Comparison of ENCODE assay signal across 1 cellular context in the genomic region with DNA sequence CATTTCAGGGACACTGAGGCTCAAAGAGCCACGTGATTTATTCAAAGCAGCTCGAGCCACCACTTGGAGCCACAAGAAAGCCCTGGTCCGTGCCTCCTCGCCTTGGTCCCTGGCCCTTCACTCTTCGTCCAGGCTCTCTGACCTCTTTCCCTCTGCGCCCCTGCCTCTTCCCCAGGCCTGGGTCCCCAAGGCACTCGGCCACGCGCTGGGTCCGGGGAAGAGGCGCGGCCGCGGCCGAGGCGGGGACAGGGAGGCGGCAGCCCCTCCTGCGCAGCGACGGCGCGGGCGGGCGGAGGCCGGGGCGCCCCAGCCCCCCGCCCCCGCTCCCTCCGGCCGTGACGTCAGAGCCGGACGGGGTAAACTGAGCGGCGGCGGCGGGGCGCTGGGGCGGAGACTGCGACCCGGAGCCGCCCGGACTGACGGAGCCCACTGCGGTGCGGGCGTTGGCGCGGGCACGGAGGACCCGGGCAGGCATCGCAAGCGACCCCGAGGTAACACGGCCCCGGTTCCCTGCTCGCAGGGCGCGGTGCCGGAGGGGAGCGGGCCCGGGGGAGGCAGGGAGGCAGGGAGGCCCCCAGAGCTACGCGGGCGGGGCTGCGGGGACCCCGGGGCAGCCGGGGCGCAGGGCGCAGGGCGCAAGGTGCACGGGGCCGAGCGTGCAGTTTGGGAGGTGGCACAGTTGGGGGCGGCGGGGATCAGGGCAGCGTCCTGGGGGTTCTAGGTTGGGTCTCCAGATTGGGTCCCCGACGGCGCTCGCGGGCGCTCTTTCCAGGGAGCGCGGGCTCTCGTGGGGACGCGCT.
A peak's percentile ranks its signal among the peaks of the same experiment; 100 is the strongest.
TF ChIP-seq lines count a peak whose summit lies in the region.

Gene SLC18A2, plus strand, starts transcription at position 385 of the 800 bp plus-strand sequence. CDS start 580 bp downstream, outside the sequence.

TF ChIP-seq in WTC11, 78 proteins besides CTCF, POLR2A, EP300 and RAD21:
- TF ChIP-seq ZNF671 (CRISPR knock-in tag; IDR thresholded peaks at IDR 0.05) = no peak
- TF ChIP-seq TEAD4 (CRISPR knock-in tag; IDR thresholded peaks at IDR 0.05) = no peak
- no peak for TF ChIP-seq ATF2 (CRISPR knock-in tag; IDR thresholded peaks at IDR 0.05; ENCODE audit: borderline replicate concordance, low read depth)
- TF ChIP-seq, protein P1, sequence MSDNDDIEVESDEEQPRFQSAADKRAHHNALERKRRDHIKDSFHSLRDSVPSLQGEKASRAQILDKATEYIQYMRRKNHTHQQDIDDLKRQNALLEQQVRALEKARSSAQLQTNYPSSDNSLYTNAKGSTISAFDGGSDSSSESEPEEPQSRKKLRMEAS (CRISPR knock-in tag; IDR thresholded peaks at IDR 0.05) = peak; percentile 33; the same call in 1 of the 2 replicates
- no peak for TF ChIP-seq NR3C1 (CRISPR knock-in tag; conservative IDR thresholded peaks at IDR 0.05; ENCODE audit: low read depth)
- TF ChIP-seq FOXP1 (CRISPR knock-in tag; IDR thresholded peaks at IDR 0.05; ENCODE audit: borderline replicate concordance) = 0 out of 2 replicates have a peak, but pooled peaks have one; percentile 57
- TF ChIP-seq, protein P2, sequence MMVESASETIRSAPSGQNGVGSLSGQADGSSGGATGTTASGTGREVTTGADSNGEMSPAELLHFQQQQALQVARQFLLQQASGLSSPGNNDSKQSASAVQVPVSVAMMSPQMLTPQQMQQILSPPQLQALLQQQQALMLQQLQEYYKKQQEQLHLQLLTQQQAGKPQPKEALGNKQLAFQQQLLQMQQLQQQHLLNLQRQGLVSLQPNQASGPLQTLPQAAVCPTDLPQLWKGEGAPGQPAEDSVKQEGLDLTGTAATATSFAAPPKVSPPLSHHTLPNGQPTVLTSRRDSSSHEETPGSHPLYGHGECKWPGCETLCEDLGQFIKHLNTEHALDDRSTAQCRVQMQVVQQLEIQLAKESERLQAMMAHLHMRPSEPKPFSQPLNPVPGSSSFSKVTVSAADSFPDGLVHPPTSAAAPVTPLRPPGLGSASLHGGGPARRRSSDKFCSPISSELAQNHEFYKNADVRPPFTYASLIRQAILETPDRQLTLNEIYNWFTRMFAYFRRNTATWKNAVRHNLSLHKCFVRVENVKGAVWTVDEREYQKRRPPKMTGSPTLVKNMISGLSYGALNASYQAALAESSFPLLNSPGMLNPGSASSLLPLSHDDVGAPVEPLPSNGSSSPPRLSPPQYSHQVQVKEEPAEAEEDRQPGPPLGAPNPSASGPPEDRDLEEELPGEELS (CRISPR knock-in tag; IDR thresholded peaks at IDR 0.05) = 0 out of 2 replicates have a peak, but pooled peaks have one; percentile 32
- no peak; the same call in 1 of the 2 replicates for TF ChIP-seq E2F5 (CRISPR knock-in tag; IDR thresholded peaks at IDR 0.05)
- 0 out of 2 replicates have a peak, but pooled peaks have one; percentile 33 for TF ChIP-seq ZNF317 (CRISPR knock-in tag; IDR thresholded peaks at IDR 0.05; ENCODE audit: borderline replicate concordance, low read depth)
- TF ChIP-seq, protein P3, sequence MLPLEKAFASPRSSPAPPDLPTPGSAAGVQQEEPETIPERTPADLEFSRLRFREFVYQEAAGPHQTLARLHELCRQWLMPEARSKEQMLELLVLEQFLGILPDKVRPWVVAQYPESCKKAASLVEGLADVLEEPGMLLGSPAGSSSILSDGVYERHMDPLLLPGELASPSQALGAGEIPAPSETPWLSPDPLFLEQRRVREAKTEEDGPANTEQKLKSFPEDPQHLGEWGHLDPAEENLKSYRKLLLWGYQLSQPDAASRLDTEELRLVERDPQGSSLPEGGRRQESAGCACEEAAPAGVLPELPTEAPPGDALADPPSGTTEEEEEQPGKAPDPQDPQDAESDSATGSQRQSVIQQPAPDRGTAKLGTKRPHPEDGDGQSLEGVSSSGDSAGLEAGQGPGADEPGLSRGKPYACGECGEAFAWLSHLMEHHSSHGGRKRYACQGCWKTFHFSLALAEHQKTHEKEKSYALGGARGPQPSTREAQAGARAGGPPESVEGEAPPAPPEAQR (CRISPR knock-in tag; IDR thresholded peaks at IDR 0.05) = no peak
- no peak; the same call in 1 of the 2 replicates for TF ChIP-seq KAT7 (CRISPR knock-in tag; IDR thresholded peaks at IDR 0.05; ENCODE audit: borderline replicate concordance)
- TF ChIP-seq, protein P4, sequence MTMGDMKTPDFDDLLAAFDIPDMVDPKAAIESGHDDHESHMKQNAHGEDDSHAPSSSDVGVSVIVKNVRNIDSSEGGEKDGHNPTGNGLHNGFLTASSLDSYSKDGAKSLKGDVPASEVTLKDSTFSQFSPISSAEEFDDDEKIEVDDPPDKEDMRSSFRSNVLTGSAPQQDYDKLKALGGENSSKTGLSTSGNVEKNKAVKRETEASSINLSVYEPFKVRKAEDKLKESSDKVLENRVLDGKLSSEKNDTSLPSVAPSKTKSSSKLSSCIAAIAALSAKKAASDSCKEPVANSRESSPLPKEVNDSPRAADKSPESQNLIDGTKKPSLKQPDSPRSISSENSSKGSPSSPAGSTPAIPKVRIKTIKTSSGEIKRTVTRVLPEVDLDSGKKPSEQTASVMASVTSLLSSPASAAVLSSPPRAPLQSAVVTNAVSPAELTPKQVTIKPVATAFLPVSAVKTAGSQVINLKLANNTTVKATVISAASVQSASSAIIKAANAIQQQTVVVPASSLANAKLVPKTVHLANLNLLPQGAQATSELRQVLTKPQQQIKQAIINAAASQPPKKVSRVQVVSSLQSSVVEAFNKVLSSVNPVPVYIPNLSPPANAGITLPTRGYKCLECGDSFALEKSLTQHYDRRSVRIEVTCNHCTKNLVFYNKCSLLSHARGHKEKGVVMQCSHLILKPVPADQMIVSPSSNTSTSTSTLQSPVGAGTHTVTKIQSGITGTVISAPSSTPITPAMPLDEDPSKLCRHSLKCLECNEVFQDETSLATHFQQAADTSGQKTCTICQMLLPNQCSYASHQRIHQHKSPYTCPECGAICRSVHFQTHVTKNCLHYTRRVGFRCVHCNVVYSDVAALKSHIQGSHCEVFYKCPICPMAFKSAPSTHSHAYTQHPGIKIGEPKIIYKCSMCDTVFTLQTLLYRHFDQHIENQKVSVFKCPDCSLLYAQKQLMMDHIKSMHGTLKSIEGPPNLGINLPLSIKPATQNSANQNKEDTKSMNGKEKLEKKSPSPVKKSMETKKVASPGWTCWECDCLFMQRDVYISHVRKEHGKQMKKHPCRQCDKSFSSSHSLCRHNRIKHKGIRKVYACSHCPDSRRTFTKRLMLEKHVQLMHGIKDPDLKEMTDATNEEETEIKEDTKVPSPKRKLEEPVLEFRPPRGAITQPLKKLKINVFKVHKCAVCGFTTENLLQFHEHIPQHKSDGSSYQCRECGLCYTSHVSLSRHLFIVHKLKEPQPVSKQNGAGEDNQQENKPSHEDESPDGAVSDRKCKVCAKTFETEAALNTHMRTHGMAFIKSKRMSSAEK (CRISPR knock-in tag; IDR thresholded peaks at IDR 0.05; ENCODE audit: borderline replicate concordance) = no peak
- TF ChIP-seq RELA (CRISPR knock-in tag; IDR thresholded peaks at IDR 0.05; ENCODE audit: borderline replicate concordance) = no peak
- no peak for TF ChIP-seq SOX15 (CRISPR knock-in tag; IDR thresholded peaks at IDR 0.05)
- TF ChIP-seq HMGXB4 (CRISPR knock-in tag; IDR thresholded peaks at IDR 0.05) = no peak
- TF ChIP-seq USF2 (CRISPR knock-in tag; IDR thresholded peaks at IDR 0.05) = peak; percentile 81
- peak; percentile 73; the same call in 1 of the 2 replicates for TF ChIP-seq CREM (CRISPR knock-in tag; IDR thresholded peaks at IDR 0.05)
- no peak for TF ChIP-seq ZNF396 (CRISPR knock-in tag; IDR thresholded peaks at IDR 0.05; ENCODE audit: borderline replicate concordance)
- TF ChIP-seq USF1 (CRISPR knock-in tag; IDR thresholded peaks at IDR 0.05) = peak; percentile 60; the same call in 1 of the 2 replicates
- no peak for TF ChIP-seq NR1H2 (CRISPR knock-in tag; IDR thresholded peaks at IDR 0.05)
- TF ChIP-seq ETV6 (CRISPR knock-in tag; IDR thresholded peaks at IDR 0.05) = no peak; the same call in 1 of the 2 replicates
